In genomic region chr6:88380618-88381288, GRCh38 we compare ENCODE assay signal across 11 cellular contexts.
DNase-seq lines count a peak whose midpoint lies in the region; ATAC-seq, FAIRE-seq and TF ChIP-seq lines count a peak whose summit lies in the region.
"Had no signal": no experiment of that assay in that cellular context is flagged by ENCODE, and none has a peak within 500 bp of the region (broad histone marks: within the 10 kb centered on the region; RNA-seq: fewer than 3 reads in every experiment).

No MANE protein-coding gene starts in this region.

- H3K4me1 ChIP-seq in HUES64 (ENCODE audit: insufficient read depth, low read length) (peaks cover 28% of the 10 kb centered on the region), astrocyte (ENCODE audit: insufficient read depth, low read length) (peaks cover 42% of the 10 kb centered on the region), iPS-20b (ENCODE audit: insufficient read depth, low read length) (peaks cover 16% of the 10 kb centered on the region)

- H3K9me3 Mint-ChIP-seq in astrocyte (ENCODE audit: unreplicated experiment) (peaks cover 1% of the 10 kb centered on the region), mesothelial cell of epicardium (no peaks in the 10 kb centered on the region)

- H4K20me1 ChIP-seq in astrocyte (ENCODE audit: insufficient read depth, low read length): no peaks in the 10 kb centered on the region

- no peak overlapping the region for H3K9ac ChIP-seq in HUES64 (ENCODE audit: low read depth, low read length)
- H3K9ac ChIP-seq in astrocyte (ENCODE audit: low read length): no peak overlapping the region
- H3K9ac ChIP-seq in iPS-20b (ENCODE audit: low read depth, low read length): peak overlapping the region; percentile 10; the same call in 1 of the 2 replicates

- H3K9me3 ChIP-seq in HUES64 (ENCODE audit: insufficient read depth, low read depth, low read length) (no peaks in the 10 kb centered on the region), astrocyte (ENCODE audit: insufficient read depth, low read depth, low read length) (no peaks in the 10 kb centered on the region), iPS-20b (ENCODE audit: insufficient read depth, low read depth, low read length) (no peaks in the 10 kb centered on the region)

- H3K27ac ChIP-seq in HUES64 (ENCODE audit: low read depth, low read length): peak overlapping the region; percentile 72; the same call in 1 of the 2 replicates
- H3K27ac ChIP-seq in astrocyte (ENCODE audit: low read depth, low read length): peak overlapping the region; percentile 35
- no peak overlapping the region for H3K27ac ChIP-seq in iPS-20b (ENCODE audit: low read length)

- H3K4me1 Mint-ChIP-seq in astrocyte (ENCODE audit: low read depth, unreplicated experiment) (peaks cover 73% of the 10 kb centered on the region), mesothelial cell of epicardium (peaks cover 21% of the 10 kb centered on the region)

- H2AFZ ChIP-seq in astrocyte (ENCODE audit: low read depth, low read length): no peak overlapping the region

- in situ Hi-C loops in GM13977 (cut with MboI; ENCODE audit: low pct_unique_long_range_greater_than_20kb, low sequenced_read_pairs, unreplicated experiment): no loop called here

- H3K36me3 Mint-ChIP-seq in astrocyte (ENCODE audit: low read depth, unreplicated experiment) (no peaks in the 10 kb centered on the region), mesothelial cell of epicardium (no peaks in the 10 kb centered on the region)

- H3K4me3 Mint-ChIP-seq in astrocyte (ENCODE audit: unreplicated experiment): peak overlapping the region; percentile 12
- no peak overlapping the region for H3K4me3 Mint-ChIP-seq in mesothelial cell of epicardium

- ATAC-seq in GM21576 (IDR thresholded peaks at IDR 0.05; ENCODE audit: unreplicated experiment): no peak

- peak overlapping the region; percentile 96 for H3K27ac Mint-ChIP-seq in astrocyte (ENCODE audit: unreplicated experiment)
- H3K27ac Mint-ChIP-seq in mesothelial cell of epicardium: no peak overlapping the region

- H3K36me3 ChIP-seq in HUES64 (ENCODE audit: insufficient read depth, low read length) (no peaks in the 10 kb centered on the region), astrocyte (ENCODE audit: insufficient read depth, low read length) (no peaks in the 10 kb centered on the region), iPS-20b (ENCODE audit: insufficient read depth, low read depth, low read length) (no peaks in the 10 kb centered on the region)

- WGBS in HUES64: 83% methylated on average over 4 of the region's 4 CpGs

- peak overlapping the region; percentile 70 for H3K4me2 ChIP-seq in astrocyte (ENCODE audit: low read length)

- no peak for FAIRE-seq in astrocyte (lab: Jason Lieb, UNC)

- TF ChIP-seq CTCF in astrocyte (IDR thresholded peaks at IDR 0.05; ENCODE audit: insufficient read depth, low read depth, low read length) (no peak), GM13977 (IDR thresholded peaks at IDR 0.05; ENCODE audit: extremely low read depth, insufficient read depth, missing control alignments) (no peak), mesothelial cell of epicardium (IDR thresholded peaks at IDR 0.05; ENCODE audit: unreplicated experiment) (no peak)

- DNase-seq in astrocyte (ENCODE audit: low read depth) (peak; percentile 31), superior temporal gyrus (ENCODE audit: extremely low spot score) (peak; percentile 37), GM13977 (ENCODE audit: low spot score) (no peak), mesothelial cell of epicardium (ENCODE audit: low spot score in 2 of 2, unreplicated experiment in 2 of 2) (no peak)
- no peak for DNase-seq in activated CD8-positive, alpha-beta memory T cell treated with anti-CD3 and anti-CD28 coated beads, Interleukin-2, amount 50 U/mL, for 4 hours
- DNase-seq: activated CD4-positive, alpha-beta T cell treated with anti-CD3 and anti-CD28 coated beads for 4 hours; KBM-7; NCI-H187 treated with DMSO at 0.1 percent for 48 hours had no signal

- H3K27me3 ChIP-seq in HUES64 (ENCODE audit: insufficient read depth, low read length) (no peaks in the 10 kb centered on the region), astrocyte (ENCODE audit: insufficient read depth, low read length) (peaks cover 11% of the 10 kb centered on the region), iPS-20b (ENCODE audit: insufficient read depth, low read length) (no peaks in the 10 kb centered on the region)

- H3K79me2 ChIP-seq in astrocyte (ENCODE audit: insufficient read depth, low read length): no peaks in the 10 kb centered on the region

- H3K4me3 ChIP-seq in HUES64 (ENCODE audit: low read length) (no peak overlapping the region), astrocyte (ENCODE audit: insufficient read depth, low read depth, low read length) (no peak overlapping the region), iPS-20b (ENCODE audit: low read length) (no peak overlapping the region; the same call in 1 of the 2 replicates)

- no peaks in the 10 kb centered on the region for H3K27me3 Mint-ChIP-seq in astrocyte (ENCODE audit: low read depth, unreplicated experiment)
- peaks cover 2% of the 10 kb centered on the region for H3K27me3 Mint-ChIP-seq in mesothelial cell of epicardium (ENCODE audit: low read depth)

Comparison
In these comparisons a context has a peak if more than half of its experiments do, and no peak if none do; other contexts are left out.
1. DNase-seq: peak in astrocyte (single experiment) and superior temporal gyrus (single experiment); none in GM13977 (single experiment), mesothelial cell of epicardium (0 of 2) and activated CD8-positive, alpha-beta memory T cell treated with anti-CD3 and anti-CD28 coated beads, Interleukin-2, amount 50 U/mL, for 4 hours (single experiment).